In genomic region chr13:97537110-97537509, GRCh38 we compare ENCODE assay signal across 14 cellular contexts.
DNase-seq lines count a peak whose midpoint lies in the region; ATAC-seq and TF ChIP-seq lines count a peak whose summit lies in the region.
"Had no signal": no experiment of that assay in that cellular context is flagged by ENCODE, and none has a peak within 500 bp of the region (broad histone marks: within the 10 kb centered on the region; RNA-seq: fewer than 3 reads in every experiment).

No MANE protein-coding gene starts in this region.

- DNase-seq in epidermal melanocyte (ENCODE audit: insufficient read length, low spot score): no peak
- no peak for DNase-seq in HPDE6-E6E7 (ENCODE audit: extremely low spot score)
- DNase-seq in effector memory CD8-positive, alpha-beta T cell: no peak
- DNase-seq in PC-3: no peak
- DNase-seq: adrenal gland, NCI-H2081 had no signal

- H3K27me3 ChIP-seq in PC-3 (ENCODE audit: low read length): no peaks in the 10 kb centered on the region
- H3K27me3 ChIP-seq: adrenal gland had no signal

- H3K36me3 ChIP-seq in PC-3 (ENCODE audit: low read depth, low read length): no peaks in the 10 kb centered on the region
- H3K36me3 ChIP-seq: adrenal gland had no signal

- TF ChIP-seq CTCF in PC-3 (conservative IDR thresholded peaks at IDR 0.05; ENCODE audit: low read depth, low read length): no peak

- H2AFZ ChIP-seq in PC-3 (ENCODE audit: low read length): no peak overlapping the region

- H3K9me3 Mint-ChIP-seq in effector memory CD8-positive, alpha-beta T cell: no peaks in the 10 kb centered on the region
- H3K9me3 Mint-ChIP-seq: T-helper 1 cell treated with Interleukin-12 subunit alpha and Interleukin-12 subunit beta and Interleukin-4 antibody, amounts not matched to agents 30 μg/mL and 1 μg/mL, for 36 hours had no signal

- no peaks in the 10 kb centered on the region for H3K9me3 ChIP-seq in PC-3 (ENCODE audit: low read length)
- H3K9me3 ChIP-seq: adrenal gland had no signal

- H3K9ac ChIP-seq in PC-3 (ENCODE audit: low read length): no peak overlapping the region
- H3K9ac ChIP-seq: KMS-11 had no signal

- H3K4me2 ChIP-seq in PC-3 (ENCODE audit: low read length): no peak overlapping the region
- H3K4me2 ChIP-seq: KMS-11 had no signal

- H3K4me3 ChIP-seq in PC-3 (ENCODE audit: low read length): no peak overlapping the region
- H3K4me3 ChIP-seq: adrenal gland, coronary artery had no signal

- BruUV-seq in PC-3 (replicated peaks; lab: Mats Ljungman, UMichigan): no TSS peak

- H3K27ac Mint-ChIP-seq in effector memory CD8-positive, alpha-beta T cell: no peak overlapping the region
- H3K27ac Mint-ChIP-seq: CD14-positive monocyte; T-helper 1 cell treated with Interleukin-12 subunit alpha and Interleukin-12 subunit beta and Interleukin-4 antibody, amounts not matched to agents 30 μg/mL and 1 μg/mL, for 36 hours had no signal

- intact Hi-C loops in PC-3 (cut with micrococcal nuclease): no loop called here

- H3K4me1 Mint-ChIP-seq in effector memory CD8-positive, alpha-beta T cell (ENCODE audit: low read depth in 2 of 2): no peaks in the 10 kb centered on the region
- H3K4me1 Mint-ChIP-seq: CD14-positive monocyte had no signal

- H4K20me1 ChIP-seq in PC-3 (ENCODE audit: low read length): no peaks in the 10 kb centered on the region

- no peaks in the 10 kb centered on the region for H3K79me2 ChIP-seq in PC-3 (ENCODE audit: low read length)

- no peak overlapping the region for H3K27ac ChIP-seq in PC-3 (ENCODE audit: low read length)
- H3K27ac ChIP-seq: adrenal gland, coronary artery, KMS-11 had no signal

- H3F3A ChIP-seq in PC-3 (ENCODE audit: low read length, unreplicated experiment): no peaks in the 10 kb centered on the region

- CTCF ChIA-PET in PC-3 (lab: Charles Lee): no interaction called here

- H3K36me3 Mint-ChIP-seq in effector memory CD8-positive, alpha-beta T cell (ENCODE audit: insufficient read depth): no peaks in the 10 kb centered on the region
- H3K36me3 Mint-ChIP-seq: CD14-positive monocyte had no signal

- H3K27me3 Mint-ChIP-seq in effector memory CD8-positive, alpha-beta T cell: peaks cover 6 to 8% of the 10 kb centered on the region in 2 donors

- ATAC-seq in GM18868 (IDR thresholded peaks at IDR 0.05; ENCODE audit: unreplicated experiment): peak; percentile 80
- peak; percentile 81 for ATAC-seq in GM21447 (IDR thresholded peaks at IDR 0.05; ENCODE audit: unreplicated experiment)
- peak; percentile 65 for ATAC-seq in HG02981 (IDR thresholded peaks at IDR 0.05; ENCODE audit: unreplicated experiment)
- ATAC-seq in HG03565 (IDR thresholded peaks at IDR 0.05; ENCODE audit: unreplicated experiment): peak; percentile 64
- no peak for ATAC-seq in effector memory CD8-positive, alpha-beta T cell (replicated peaks)
- no peak for ATAC-seq in PC-3

- H3K4me1 ChIP-seq in PC-3 (ENCODE audit: insufficient read depth, low read length): peaks cover 15% of the 10 kb centered on the region
- H3K4me1 ChIP-seq: adrenal gland had no signal

- POLR2A ChIA-PET in PC-3 (lab: Charles Lee; ENCODE audit: unreplicated experiment): no interaction called here

- H3K9me2 ChIP-seq in PC-3 (replicated peaks; ENCODE audit: low read length): no peaks in the 10 kb centered on the region

- H3K4me3 Mint-ChIP-seq in effector memory CD8-positive, alpha-beta T cell: no peak overlapping the region
- H3K4me3 Mint-ChIP-seq: CD14-positive monocyte; T-helper 1 cell treated with Interleukin-12 subunit alpha and Interleukin-12 subunit beta and Interleukin-4 antibody, amounts not matched to agents 30 μg/mL and 1 μg/mL, for 36 hours had no signal

Comparison
In these comparisons a context has a peak if more than half of its experiments do, and no peak if none do; other contexts are left out.
1. ATAC-seq: peak in GM18868 (single experiment), GM21447 (single experiment), HG02981 (single experiment) and HG03565 (single experiment); none in effector memory CD8-positive, alpha-beta T cell (single experiment) and PC-3 (single experiment).